7 cellular contexts compared by ENCODE assay signal in the genomic region with DNA sequence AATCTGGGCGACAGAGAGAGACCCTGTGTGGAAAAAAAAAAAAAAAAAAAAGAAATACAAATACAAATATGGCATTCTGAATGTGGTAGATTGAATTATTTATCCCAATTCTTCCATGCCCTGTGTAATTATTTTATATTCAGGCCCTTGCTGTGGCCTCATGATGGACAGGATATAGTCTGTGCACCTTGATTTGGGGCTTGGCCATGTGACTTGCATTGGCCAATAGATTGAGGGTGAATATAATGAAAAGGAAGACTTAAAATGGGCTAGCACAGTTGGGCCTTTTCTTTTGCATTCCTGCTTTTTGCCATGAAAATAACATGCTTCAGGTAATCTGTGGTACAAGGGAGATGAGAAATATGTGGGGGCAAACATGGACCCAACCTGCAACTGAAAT. TPM values are rescaled to one million over a fixed set of nuclear protein-coding genes. Genes with fewer than 3 reads are reported as not detected.
"Had no signal": no experiment of that assay in that cellular context is flagged by ENCODE, and none has a peak within 500 bp of the region (broad histone marks: within the 10 kb centered on the region; RNA-seq: fewer than 3 reads in every experiment).

No MANE protein-coding gene starts in this region.

- H3K9me3 ChIP-seq: HAP-1 had no signal

- H3K27ac Mint-ChIP-seq: IgD-negative memory B cell had no signal

- H3K4me1 ChIP-seq: HAP-1 had no signal

- H3K4me2 ChIP-seq: KMS-11 had no signal

- H3K36me3 ChIP-seq: HAP-1 had no signal

- DNase-seq: GOT3, H7, KBM-7 had no signal

- H2AFZ ChIP-seq: GM23248 had no signal

- H3K4me3 ChIP-seq: GM23248, HAP-1 had no signal

- H3K27ac ChIP-seq: GM23248, KMS-11 had no signal

- H3K9ac ChIP-seq: GM23248, KMS-11 had no signal

- H3K4me1 Mint-ChIP-seq: IgD-negative memory B cell had no signal

RNA-seq across cellular contexts. Expression of gene IGF2BP2, which starts 27.1 kb away (rescaled TPM):
- polyA plus RNA-seq: IgD-negative memory B cell had no signal
